Comparison of ENCODE assay signal across 8 cellular contexts in the genomic region with DNA sequence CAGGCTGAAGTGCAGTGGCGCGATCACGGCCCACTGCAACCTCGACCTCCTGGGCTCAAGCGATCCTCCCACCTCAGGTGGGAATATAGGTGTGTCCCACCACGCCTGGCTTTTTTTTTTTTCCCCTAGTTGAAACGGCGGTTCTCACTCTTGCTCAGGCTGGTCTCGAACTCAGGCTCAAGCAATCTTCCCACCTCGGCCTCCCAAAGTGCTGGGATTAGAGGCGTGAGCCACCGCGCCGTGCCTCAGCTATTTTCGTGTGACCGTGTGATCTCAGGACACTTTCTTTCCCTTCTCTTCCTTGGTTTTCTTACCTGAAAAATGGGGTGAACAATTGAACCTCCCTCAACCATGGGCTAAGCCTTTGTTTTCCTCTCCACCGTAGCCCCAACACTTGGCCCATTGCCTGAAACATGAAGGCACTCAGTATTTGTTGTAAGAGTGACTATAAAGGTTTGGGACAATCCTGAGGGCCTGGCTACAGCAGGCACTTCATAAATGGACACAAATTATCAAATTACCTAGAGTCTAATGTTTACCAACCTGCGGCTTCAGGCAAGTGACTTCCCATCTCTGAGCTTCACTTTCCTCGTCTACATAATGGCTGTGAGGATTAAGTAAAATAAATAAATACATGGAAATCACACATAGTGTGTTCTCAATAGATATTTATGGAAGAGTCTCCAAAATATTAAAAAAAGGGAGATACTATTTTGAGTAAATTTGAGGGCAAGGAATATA. TPM values are rescaled to one million over a fixed set of nuclear protein-coding genes. Genes with fewer than 3 reads are reported as not detected.
DNase-seq lines count a peak whose midpoint lies in the region; ATAC-seq, FAIRE-seq and TF ChIP-seq lines count a peak whose summit lies in the region.

No MANE protein-coding gene starts in this region.

- H3K36me3 ChIP-seq in upper lobe of left lung, result peaks cover 0 to 10% (median 0%) of the 10 kb centered on the region in 4 donors

- no peak for FAIRE-seq in H54 (lab: Jason Lieb, UNC)

- peaks cover 34 to 53% (median 45%) of the 10 kb centered on the region in 4 donors for H3K4me1 ChIP-seq in upper lobe of left lung

- peak overlapping the region; percentile 77 for H3K27ac Mint-ChIP-seq in activated naive CD8-positive, alpha-beta T cell treated with anti-CD3 and anti-CD28 coated beads for 36 hours

- TF ChIP-seq CTCF in AG04449 (IDR thresholded peaks at IDR 0.05; ENCODE audit: insufficient read depth, low read length, missing control alignments) (no peak), upper lobe of left lung (IDR thresholded peaks at IDR 0.05) (no peak)

- H3K4me3 ChIP-seq in AG04449 (ENCODE audit: low read depth, low read length) (peak overlapping the region; percentile 62), upper lobe of left lung (peak overlapping the region; percentile 32 to 58 (median 50))

- no peaks in the 10 kb centered on the region for H3K27me3 ChIP-seq in upper lobe of left lung

- CTCF ChIA-PET in AG04449 (lab: Yijun Ruan, JAX), result interaction anchor here (0.9 to 30.9 kb wide), 6 partner anchors 14 to 51 kb away, joined by 3 to 1856 read pairs (median 5); a partner anchor contains a TSS

- no peaks in the 10 kb centered on the region for H3K27me3 Mint-ChIP-seq in activated naive CD8-positive, alpha-beta T cell treated with anti-CD3 and anti-CD28 coated beads for 36 hours

- TF ChIP-seq EP300 in upper lobe of left lung (IDR thresholded peaks at IDR 0.05), result peak in 1 of 4 donors; percentile 24

- H3K36me3 Mint-ChIP-seq in activated naive CD8-positive, alpha-beta T cell treated with anti-CD3 and anti-CD28 coated beads for 36 hours, result peaks cover 3% of the 10 kb centered on the region

- WGBS in upper lobe of left lung, 2 donors, result 27 to 40% methylated on average over 19 of the region's 19 CpGs

- H3K4me1 Mint-ChIP-seq in activated naive CD8-positive, alpha-beta T cell treated with anti-CD3 and anti-CD28 coated beads for 36 hours, result peaks cover 33% of the 10 kb centered on the region

- TF ChIP-seq POLR2A in upper lobe of left lung (IDR thresholded peaks at IDR 0.05) (no peak), H54 (IDR thresholded peaks at IDR 0.05; ENCODE audit: low read depth, low read length) (no peak)

- H3K27ac ChIP-seq in upper lobe of left lung, result peak overlapping the region; percentile 89 to 97 (median 92)

- peak; percentile 8 for ATAC-seq in GM19035 (IDR thresholded peaks at IDR 0.05; ENCODE audit: unreplicated experiment)
- ATAC-seq in upper lobe of left lung (ENCODE audit: low FRiP score in 2 of 2), result no peak

- H3K9me3 Mint-ChIP-seq in activated naive CD8-positive, alpha-beta T cell treated with anti-CD3 and anti-CD28 coated beads for 36 hours, result no peaks in the 10 kb centered on the region

- no peaks in the 10 kb centered on the region for H3K9me3 ChIP-seq in upper lobe of left lung

- POLR2A ChIA-PET in AG04449 (lab: Yijun Ruan, JAX), result interaction anchor here (0.6 to 4.4 kb wide), 11 partner anchors 11 to 39 kb away, joined by 3 to 51 read pairs (median 5); a partner anchor contains a TSS

- DNase-seq in AG04449 (ENCODE audit: low read depth, low spot score) (no peak), NCI-H1092 treated with DMSO at 0.1 percent for 48 hours (lab: John Stamatoyannopoulos, UW) (peak; percentile 75), left kidney (ENCODE audit: low read depth, low spot score) (peak; percentile 39), upper lobe of left lung (peak in 1 of 2 donors; percentile 46), HCEC 1CT (no peak), H54 (ENCODE audit: insufficient read length, low spot score) (no peak)
- DNase-seq in activated naive CD8-positive, alpha-beta T cell treated with anti-CD3 and anti-CD28 coated beads for 36 hours, result no peak

- peak overlapping the region; percentile 87 for H3K4me3 Mint-ChIP-seq in activated naive CD8-positive, alpha-beta T cell treated with anti-CD3 and anti-CD28 coated beads for 36 hours

RNA-seq across cellular contexts. Expression of a gene that starts 31.4 kb away (rescaled TPM):
- under 1 TPM; 0.36 to 0.37 TPM for total RNA-seq in activated naive CD8-positive, alpha-beta T cell treated with anti-CD3 and anti-CD28 coated beads for 36 hours
- total RNA-seq in upper lobe of left lung, result 100 to 1,000 TPM; 226 to 911 (median 570) TPM

RNA-seq across cellular contexts. Expression of a gene that starts 59.5 kb away (rescaled TPM):
- 100 to 1,000 TPM; 137 to 142 TPM for total RNA-seq in activated naive CD8-positive, alpha-beta T cell treated with anti-CD3 and anti-CD28 coated beads for 36 hours
- total RNA-seq in upper lobe of left lung, result 100 to 1,000 TPM in 2 of 6 donors, 10 to 100 TPM in 4; 58.7 to 186 (median 81.6) TPM

Comparison
In these comparisons a context has a peak if more than half of its experiments do, and no peak if none do; other contexts are left out.
1. DNase-seq: peak in NCI-H1092 treated with DMSO at 0.1 percent for 48 hours (single experiment) and left kidney (single experiment); none in AG04449 (single experiment), activated naive CD8-positive, alpha-beta T cell treated with anti-CD3 and anti-CD28 coated beads for 36 hours (single experiment), HCEC 1CT (single experiment) and H54 (single experiment).
2. RNA of a gene that starts 31.4 kb away (total RNA-seq): 226 to 911 TPM in upper lobe of left lung; 0.36 to 0.37 TPM in activated naive CD8-positive, alpha-beta T cell treated with anti-CD3 and anti-CD28 coated beads for 36 hours; every median in the first group is over 100 times any median in the second.